ENCODE assay signal across 1 cellular context in the genomic region with DNA sequence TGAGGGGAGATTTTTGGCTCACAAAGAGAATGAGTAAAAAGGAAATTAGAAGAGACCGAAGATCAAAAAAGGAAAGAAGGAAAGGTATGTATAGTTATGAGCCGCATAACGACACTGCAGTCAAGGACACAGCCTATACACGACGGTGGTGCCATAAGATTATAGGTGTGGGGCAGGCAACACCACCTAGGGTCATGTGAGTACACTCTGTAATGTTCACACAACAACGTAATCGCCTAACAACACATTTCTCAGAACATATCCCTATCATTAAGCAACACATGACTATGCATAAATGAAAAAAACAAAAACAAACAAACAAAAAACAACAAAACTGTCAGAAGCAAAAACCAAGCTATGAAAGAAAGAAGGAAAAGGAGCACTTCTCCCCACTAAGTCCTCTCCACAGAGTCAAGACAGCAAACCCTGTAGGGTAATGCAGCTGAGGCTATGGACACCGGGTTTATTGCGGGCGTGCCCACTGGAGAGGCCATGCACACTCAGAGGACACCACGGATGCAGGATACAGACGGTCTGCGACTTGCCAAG.
TF ChIP-seq lines count a peak whose summit lies in the region.

No MANE protein-coding gene starts in this region.

TF ChIP-seq in K562, 482 proteins besides CTCF, POLR2A, EP300 and RAD21 (continued from another document and continues in another):
- TF ChIP-seq, protein P1, sequence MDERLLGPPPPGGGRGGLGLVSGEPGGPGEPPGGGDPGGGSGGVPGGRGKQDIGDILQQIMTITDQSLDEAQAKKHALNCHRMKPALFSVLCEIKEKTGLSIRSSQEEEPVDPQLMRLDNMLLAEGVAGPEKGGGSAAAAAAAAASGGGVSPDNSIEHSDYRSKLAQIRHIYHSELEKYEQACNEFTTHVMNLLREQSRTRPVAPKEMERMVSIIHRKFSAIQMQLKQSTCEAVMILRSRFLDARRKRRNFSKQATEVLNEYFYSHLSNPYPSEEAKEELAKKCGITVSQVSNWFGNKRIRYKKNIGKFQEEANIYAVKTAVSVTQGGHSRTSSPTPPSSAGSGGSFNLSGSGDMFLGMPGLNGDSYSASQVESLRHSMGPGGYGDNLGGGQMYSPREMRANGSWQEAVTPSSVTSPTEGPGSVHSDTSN (CRISPR knock-in tag; IDR thresholded peaks at IDR 0.05; ENCODE audit: low read depth), result no peak
- TF ChIP-seq, protein P1 (tag; conservative IDR thresholded peaks at IDR 0.05; ENCODE audit: low read depth), result no peak
- TF ChIP-seq ZBED1 (IDR thresholded peaks at IDR 0.05) (no peak), ZNF507 (tag; conservative IDR thresholded peaks at IDR 0.05) (no peak), XRCC5 (IDR thresholded peaks at IDR 0.05; ENCODE audit: low read depth, low read length) (no peak), TAF7 (tag; IDR thresholded peaks at IDR 0.05) (no peak), BDP1 (IDR thresholded peaks at IDR 0.05; ENCODE audit: insufficient read depth, insufficient read length) (no peak), MTA1 (IDR thresholded peaks at IDR 0.05; ENCODE audit: borderline replicate concordance) (peak; percentile 78), NR2C1 (IDR thresholded peaks at IDR 0.05) (no peak), NR2C1 (tag; IDR thresholded peaks at IDR 0.05) (0 out of 2 replicates have a peak, but pooled peaks have one; percentile 6), NBN (IDR thresholded peaks at IDR 0.05; ENCODE audit: low read depth) (peak; percentile 87), ZNF644 (tag; IDR thresholded peaks at IDR 0.05; ENCODE audit: low read depth) (no peak), ZNF347 (CRISPR knock-in tag; IDR thresholded peaks at IDR 0.05; ENCODE audit: low read depth) (no peak), DPF2 (IDR thresholded peaks at IDR 0.05) (peak; percentile 94), MEF2A (IDR thresholded peaks at IDR 0.05; ENCODE audit: control insufficient read depth, low read depth, low read length) (no peak), NCOA6 (IDR thresholded peaks at IDR 0.05) (no peak), SIN3A (IDR thresholded peaks at IDR 0.05; ENCODE audit: borderline replicate concordance in 2 of 2, control insufficient read depth in 1 of 2, low read depth in 2 of 2, low read length in 2 of 2) (no peak), ZKSCAN1 (IDR thresholded peaks at IDR 0.05; ENCODE audit: low read depth, low read length) (no peak), RFX5 (IDR thresholded peaks at IDR 0.05; ENCODE audit: low read depth, low read length) (no peak), FOXK1 (CRISPR knock-in tag; IDR thresholded peaks at IDR 0.05; ENCODE audit: borderline replicate concordance) (no peak), ZC3H8 (IDR thresholded peaks at IDR 0.05) (no peak), RAD51 (IDR thresholded peaks at IDR 0.05; ENCODE audit: borderline replicate concordance, low read depth) (no peak; the same call in 1 of the 2 replicates), BRCA1 (IDR thresholded peaks at IDR 0.05) (no peak), BRCA1 (CRISPR knock-in tag; IDR thresholded peaks at IDR 0.05) (no peak), C11orf30 (IDR thresholded peaks at IDR 0.05; ENCODE audit: low read depth) (peak; percentile 87)
- TF ChIP-seq, protein P2, sequence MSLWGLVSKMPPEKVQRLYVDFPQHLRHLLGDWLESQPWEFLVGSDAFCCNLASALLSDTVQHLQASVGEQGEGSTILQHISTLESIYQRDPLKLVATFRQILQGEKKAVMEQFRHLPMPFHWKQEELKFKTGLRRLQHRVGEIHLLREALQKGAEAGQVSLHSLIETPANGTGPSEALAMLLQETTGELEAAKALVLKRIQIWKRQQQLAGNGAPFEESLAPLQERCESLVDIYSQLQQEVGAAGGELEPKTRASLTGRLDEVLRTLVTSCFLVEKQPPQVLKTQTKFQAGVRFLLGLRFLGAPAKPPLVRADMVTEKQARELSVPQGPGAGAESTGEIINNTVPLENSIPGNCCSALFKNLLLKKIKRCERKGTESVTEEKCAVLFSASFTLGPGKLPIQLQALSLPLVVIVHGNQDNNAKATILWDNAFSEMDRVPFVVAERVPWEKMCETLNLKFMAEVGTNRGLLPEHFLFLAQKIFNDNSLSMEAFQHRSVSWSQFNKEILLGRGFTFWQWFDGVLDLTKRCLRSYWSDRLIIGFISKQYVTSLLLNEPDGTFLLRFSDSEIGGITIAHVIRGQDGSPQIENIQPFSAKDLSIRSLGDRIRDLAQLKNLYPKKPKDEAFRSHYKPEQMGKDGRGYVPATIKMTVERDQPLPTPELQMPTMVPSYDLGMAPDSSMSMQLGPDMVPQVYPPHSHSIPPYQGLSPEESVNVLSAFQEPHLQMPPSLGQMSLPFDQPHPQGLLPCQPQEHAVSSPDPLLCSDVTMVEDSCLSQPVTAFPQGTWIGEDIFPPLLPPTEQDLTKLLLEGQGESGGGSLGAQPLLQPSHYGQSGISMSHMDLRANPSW (CRISPR knock-in tag; IDR thresholded peaks at IDR 0.05), result no peak
- TF ChIP-seq, protein P3, sequence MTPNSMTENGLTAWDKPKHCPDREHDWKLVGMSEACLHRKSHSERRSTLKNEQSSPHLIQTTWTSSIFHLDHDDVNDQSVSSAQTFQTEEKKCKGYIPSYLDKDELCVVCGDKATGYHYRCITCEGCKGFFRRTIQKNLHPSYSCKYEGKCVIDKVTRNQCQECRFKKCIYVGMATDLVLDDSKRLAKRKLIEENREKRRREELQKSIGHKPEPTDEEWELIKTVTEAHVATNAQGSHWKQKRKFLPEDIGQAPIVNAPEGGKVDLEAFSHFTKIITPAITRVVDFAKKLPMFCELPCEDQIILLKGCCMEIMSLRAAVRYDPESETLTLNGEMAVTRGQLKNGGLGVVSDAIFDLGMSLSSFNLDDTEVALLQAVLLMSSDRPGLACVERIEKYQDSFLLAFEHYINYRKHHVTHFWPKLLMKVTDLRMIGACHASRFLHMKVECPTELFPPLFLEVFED (CRISPR knock-in tag; conservative IDR thresholded peaks at IDR 0.05), result no peak
- TF ChIP-seq, protein P4, sequence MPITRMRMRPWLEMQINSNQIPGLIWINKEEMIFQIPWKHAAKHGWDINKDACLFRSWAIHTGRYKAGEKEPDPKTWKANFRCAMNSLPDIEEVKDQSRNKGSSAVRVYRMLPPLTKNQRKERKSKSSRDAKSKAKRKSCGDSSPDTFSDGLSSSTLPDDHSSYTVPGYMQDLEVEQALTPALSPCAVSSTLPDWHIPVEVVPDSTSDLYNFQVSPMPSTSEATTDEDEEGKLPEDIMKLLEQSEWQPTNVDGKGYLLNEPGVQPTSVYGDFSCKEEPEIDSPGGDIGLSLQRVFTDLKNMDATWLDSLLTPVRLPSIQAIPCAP (CRISPR knock-in tag; IDR thresholded peaks at IDR 0.05; ENCODE audit: borderline replicate concordance), result no peak
- TF ChIP-seq, protein P5, sequence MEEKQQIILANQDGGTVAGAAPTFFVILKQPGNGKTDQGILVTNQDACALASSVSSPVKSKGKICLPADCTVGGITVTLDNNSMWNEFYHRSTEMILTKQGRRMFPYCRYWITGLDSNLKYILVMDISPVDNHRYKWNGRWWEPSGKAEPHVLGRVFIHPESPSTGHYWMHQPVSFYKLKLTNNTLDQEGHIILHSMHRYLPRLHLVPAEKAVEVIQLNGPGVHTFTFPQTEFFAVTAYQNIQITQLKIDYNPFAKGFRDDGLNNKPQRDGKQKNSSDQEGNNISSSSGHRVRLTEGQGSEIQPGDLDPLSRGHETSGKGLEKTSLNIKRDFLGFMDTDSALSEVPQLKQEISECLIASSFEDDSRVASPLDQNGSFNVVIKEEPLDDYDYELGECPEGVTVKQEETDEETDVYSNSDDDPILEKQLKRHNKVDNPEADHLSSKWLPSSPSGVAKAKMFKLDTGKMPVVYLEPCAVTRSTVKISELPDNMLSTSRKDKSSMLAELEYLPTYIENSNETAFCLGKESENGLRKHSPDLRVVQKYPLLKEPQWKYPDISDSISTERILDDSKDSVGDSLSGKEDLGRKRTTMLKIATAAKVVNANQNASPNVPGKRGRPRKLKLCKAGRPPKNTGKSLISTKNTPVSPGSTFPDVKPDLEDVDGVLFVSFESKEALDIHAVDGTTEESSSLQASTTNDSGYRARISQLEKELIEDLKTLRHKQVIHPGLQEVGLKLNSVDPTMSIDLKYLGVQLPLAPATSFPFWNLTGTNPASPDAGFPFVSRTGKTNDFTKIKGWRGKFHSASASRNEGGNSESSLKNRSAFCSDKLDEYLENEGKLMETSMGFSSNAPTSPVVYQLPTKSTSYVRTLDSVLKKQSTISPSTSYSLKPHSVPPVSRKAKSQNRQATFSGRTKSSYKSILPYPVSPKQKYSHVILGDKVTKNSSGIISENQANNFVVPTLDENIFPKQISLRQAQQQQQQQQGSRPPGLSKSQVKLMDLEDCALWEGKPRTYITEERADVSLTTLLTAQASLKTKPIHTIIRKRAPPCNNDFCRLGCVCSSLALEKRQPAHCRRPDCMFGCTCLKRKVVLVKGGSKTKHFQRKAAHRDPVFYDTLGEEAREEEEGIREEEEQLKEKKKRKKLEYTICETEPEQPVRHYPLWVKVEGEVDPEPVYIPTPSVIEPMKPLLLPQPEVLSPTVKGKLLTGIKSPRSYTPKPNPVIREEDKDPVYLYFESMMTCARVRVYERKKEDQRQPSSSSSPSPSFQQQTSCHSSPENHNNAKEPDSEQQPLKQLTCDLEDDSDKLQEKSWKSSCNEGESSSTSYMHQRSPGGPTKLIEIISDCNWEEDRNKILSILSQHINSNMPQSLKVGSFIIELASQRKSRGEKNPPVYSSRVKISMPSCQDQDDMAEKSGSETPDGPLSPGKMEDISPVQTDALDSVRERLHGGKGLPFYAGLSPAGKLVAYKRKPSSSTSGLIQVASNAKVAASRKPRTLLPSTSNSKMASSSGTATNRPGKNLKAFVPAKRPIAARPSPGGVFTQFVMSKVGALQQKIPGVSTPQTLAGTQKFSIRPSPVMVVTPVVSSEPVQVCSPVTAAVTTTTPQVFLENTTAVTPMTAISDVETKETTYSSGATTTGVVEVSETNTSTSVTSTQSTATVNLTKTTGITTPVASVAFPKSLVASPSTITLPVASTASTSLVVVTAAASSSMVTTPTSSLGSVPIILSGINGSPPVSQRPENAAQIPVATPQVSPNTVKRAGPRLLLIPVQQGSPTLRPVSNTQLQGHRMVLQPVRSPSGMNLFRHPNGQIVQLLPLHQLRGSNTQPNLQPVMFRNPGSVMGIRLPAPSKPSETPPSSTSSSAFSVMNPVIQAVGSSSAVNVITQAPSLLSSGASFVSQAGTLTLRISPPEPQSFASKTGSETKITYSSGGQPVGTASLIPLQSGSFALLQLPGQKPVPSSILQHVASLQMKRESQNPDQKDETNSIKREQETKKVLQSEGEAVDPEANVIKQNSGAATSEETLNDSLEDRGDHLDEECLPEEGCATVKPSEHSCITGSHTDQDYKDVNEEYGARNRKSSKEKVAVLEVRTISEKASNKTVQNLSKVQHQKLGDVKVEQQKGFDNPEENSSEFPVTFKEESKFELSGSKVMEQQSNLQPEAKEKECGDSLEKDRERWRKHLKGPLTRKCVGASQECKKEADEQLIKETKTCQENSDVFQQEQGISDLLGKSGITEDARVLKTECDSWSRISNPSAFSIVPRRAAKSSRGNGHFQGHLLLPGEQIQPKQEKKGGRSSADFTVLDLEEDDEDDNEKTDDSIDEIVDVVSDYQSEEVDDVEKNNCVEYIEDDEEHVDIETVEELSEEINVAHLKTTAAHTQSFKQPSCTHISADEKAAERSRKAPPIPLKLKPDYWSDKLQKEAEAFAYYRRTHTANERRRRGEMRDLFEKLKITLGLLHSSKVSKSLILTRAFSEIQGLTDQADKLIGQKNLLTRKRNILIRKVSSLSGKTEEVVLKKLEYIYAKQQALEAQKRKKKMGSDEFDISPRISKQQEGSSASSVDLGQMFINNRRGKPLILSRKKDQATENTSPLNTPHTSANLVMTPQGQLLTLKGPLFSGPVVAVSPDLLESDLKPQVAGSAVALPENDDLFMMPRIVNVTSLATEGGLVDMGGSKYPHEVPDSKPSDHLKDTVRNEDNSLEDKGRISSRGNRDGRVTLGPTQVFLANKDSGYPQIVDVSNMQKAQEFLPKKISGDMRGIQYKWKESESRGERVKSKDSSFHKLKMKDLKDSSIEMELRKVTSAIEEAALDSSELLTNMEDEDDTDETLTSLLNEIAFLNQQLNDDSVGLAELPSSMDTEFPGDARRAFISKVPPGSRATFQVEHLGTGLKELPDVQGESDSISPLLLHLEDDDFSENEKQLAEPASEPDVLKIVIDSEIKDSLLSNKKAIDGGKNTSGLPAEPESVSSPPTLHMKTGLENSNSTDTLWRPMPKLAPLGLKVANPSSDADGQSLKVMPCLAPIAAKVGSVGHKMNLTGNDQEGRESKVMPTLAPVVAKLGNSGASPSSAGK (IDR thresholded peaks at IDR 0.05), result no peak; the same call in 1 of the 2 replicates
- TF ChIP-seq, protein P6, sequence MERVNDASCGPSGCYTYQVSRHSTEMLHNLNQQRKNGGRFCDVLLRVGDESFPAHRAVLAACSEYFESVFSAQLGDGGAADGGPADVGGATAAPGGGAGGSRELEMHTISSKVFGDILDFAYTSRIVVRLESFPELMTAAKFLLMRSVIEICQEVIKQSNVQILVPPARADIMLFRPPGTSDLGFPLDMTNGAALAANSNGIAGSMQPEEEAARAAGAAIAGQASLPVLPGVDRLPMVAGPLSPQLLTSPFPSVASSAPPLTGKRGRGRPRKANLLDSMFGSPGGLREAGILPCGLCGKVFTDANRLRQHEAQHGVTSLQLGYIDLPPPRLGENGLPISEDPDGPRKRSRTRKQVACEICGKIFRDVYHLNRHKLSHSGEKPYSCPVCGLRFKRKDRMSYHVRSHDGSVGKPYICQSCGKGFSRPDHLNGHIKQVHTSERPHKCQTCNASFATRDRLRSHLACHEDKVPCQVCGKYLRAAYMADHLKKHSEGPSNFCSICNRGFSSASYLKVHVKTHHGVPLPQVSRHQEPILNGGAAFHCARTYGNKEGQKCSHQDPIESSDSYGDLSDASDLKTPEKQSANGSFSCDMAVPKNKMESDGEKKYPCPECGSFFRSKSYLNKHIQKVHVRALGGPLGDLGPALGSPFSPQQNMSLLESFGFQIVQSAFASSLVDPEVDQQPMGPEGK (CRISPR knock-in tag; IDR thresholded peaks at IDR 0.05; ENCODE audit: borderline replicate concordance), result no peak
- TF ChIP-seq, protein P7, sequence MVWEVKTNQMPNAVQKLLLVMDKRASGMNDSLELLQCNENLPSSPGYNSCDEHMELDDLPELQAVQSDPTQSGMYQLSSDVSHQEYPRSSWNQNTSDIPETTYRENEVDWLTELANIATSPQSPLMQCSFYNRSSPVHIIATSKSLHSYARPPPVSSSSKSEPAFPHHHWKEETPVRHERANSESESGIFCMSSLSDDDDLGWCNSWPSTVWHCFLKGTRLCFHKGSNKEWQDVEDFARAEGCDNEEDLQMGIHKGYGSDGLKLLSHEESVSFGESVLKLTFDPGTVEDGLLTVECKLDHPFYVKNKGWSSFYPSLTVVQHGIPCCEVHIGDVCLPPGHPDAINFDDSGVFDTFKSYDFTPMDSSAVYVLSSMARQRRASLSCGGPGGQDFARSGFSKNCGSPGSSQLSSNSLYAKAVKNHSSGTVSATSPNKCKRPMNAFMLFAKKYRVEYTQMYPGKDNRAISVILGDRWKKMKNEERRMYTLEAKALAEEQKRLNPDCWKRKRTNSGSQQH (CRISPR knock-in tag; IDR thresholded peaks at IDR 0.05), result no peak
